ENCODE assay signal across 19 cellular contexts in the genomic region with DNA sequence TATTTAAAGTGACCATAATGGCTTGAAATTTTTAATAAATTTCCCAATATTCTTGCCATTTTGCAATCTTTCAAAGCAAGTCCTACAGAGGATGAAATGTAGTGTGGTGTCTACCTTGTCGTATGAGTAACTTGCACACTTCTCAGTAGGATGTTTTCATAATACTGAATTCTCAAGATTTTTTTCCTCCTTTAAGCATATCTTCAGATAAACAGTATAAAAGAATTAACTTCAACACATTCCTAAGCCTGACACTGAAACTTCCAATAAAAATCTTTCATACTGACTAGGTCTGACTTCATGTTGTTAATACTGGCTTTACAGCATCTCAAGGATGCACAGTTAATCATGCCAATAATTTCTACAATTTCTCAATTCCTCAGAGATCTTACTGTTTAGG.
"Had no signal": no experiment of that assay in that cellular context is flagged by ENCODE, and none has a peak within 500 bp of the region (broad histone marks: within the 10 kb centered on the region; RNA-seq: fewer than 3 reads in every experiment).

No MANE protein-coding gene starts in this region.

- H3K4me1 Mint-ChIP-seq: activated CD4-positive, alpha-beta T cell treated with anti-CD3 and anti-CD28 coated beads, Interleukin-2, amount 10 ng/mL, durations not matched to agents 7 days and 5 days; memory B cell had no signal

- H3K27ac Mint-ChIP-seq: activated CD4-positive, alpha-beta T cell treated with anti-CD3 and anti-CD28 coated beads, Interleukin-2, amount 10 ng/mL, durations not matched to agents 7 days and 5 days; memory B cell; naive B cell; T-helper 1 cell treated with Interleukin-12 subunit alpha and Interleukin-12 subunit beta and Interleukin-4 antibody, amounts not matched to agents 30 μg/mL and 1 μg/mL, for 36 hours had no signal

- H3K36me3 ChIP-seq: prostate gland had no signal

- H3K9me3 ChIP-seq: adrenal gland, gastroesophageal sphincter, heart right ventricle, mucosa of descending colon, prostate gland, right atrium auricular region, tibial artery had no signal

- H3K27me3 Mint-ChIP-seq: activated CD4-positive, alpha-beta T cell treated with anti-CD3 and anti-CD28 coated beads, Interleukin-2, amount 10 ng/mL, durations not matched to agents 7 days and 5 days; memory B cell; naive B cell had no signal

- H3K9me3 Mint-ChIP-seq: memory B cell; neural crest cell; T-helper 1 cell treated with Interleukin-12 subunit alpha and Interleukin-12 subunit beta and Interleukin-4 antibody, amounts not matched to agents 30 μg/mL and 1 μg/mL, for 36 hours had no signal

- H3K27me3 ChIP-seq: adrenal gland, cardiac muscle cell, gastroesophageal sphincter, heart right ventricle, right atrium auricular region, tibial artery had no signal

- DNase-seq: activated CD4-positive, alpha-beta T cell treated with anti-CD3 and anti-CD28 coated beads, Interleukin-2, amount 10 ng/mL, durations not matched to agents 7 days and 5 days; activated CD8-positive, alpha-beta memory T cell treated with anti-CD3 and anti-CD28 coated beads, Interleukin-2, amount 50 U/mL, for 4 hours; activated effector memory CD4-positive, alpha-beta T cell treated with anti-CD3 and anti-CD28 coated beads, Interleukin-2, amount 50 U/mL, for 16 hours; activated naive CD4-positive, alpha-beta T cell treated with anti-CD3 and anti-CD28 coated beads, Interleukin-2, amount 50 U/mL, for 16 hours; activated T-cell treated with anti-CD3 and anti-CD28 coated beads, Interleukin-2, amount 50 U/mL, for 48 hours; naive B cell; stimulated activated CD4-positive, alpha-beta T cell treated with anti-CD3 and anti-CD28 coated beads, Interleukin-2, amount 100 ng/mL, for 24 hours; stimulated activated naive CD4-positive, alpha-beta T cell treated with Interleukin-2 at 50 U/mL for 16 hours had no signal

- H3K4me1 ChIP-seq: adrenal gland, prostate gland, right atrium auricular region, tibial artery had no signal

- H3K27ac ChIP-seq: adrenal gland, cardiac muscle cell, heart right ventricle, prostate gland, right atrium auricular region, tibial artery had no signal

- H3K4me3 Mint-ChIP-seq: activated CD4-positive, alpha-beta T cell treated with anti-CD3 and anti-CD28 coated beads, Interleukin-2, amount 10 ng/mL, durations not matched to agents 7 days and 5 days; memory B cell; naive B cell; neural crest cell; T-helper 1 cell treated with Interleukin-12 subunit alpha and Interleukin-12 subunit beta and Interleukin-4 antibody, amounts not matched to agents 30 μg/mL and 1 μg/mL, for 36 hours had no signal

- H3K4me3 ChIP-seq: adrenal gland, cardiac muscle cell, gastroesophageal sphincter, heart right ventricle, mucosa of descending colon, prostate gland, right atrium auricular region, tibial artery had no signal
